In the genomic region with DNA sequence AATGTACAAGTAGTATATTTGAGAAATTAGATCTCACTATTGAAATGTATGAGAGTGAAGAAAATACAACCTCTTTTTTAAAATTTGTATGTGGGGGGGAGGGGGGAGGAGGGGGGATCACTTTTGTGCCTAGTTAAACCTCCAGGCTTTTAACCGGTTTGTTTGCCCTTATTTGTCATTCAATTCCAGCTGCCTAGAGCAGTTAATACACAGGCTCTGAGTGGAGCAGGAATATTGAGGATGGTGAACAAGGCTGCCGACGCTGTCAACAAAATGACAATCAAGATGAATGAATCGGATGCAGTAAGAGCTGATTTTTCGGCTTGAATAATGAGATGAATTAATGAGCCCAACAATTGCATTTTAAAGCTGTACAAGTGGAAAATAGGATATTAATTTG, we compare ENCODE assay signal across 18 cellular contexts.
"Had no signal": no experiment of that assay in that cellular context is flagged by ENCODE, and none has a peak within 500 bp of the region (broad histone marks: within the 10 kb centered on the region; RNA-seq: fewer than 3 reads in every experiment).

No MANE protein-coding gene starts in this region.

- H3K36me3 Mint-ChIP-seq: natural killer cell had no signal

- H3K36me3 ChIP-seq: uterus had no signal

- H3K27ac Mint-ChIP-seq: activated naive CD8-positive, alpha-beta T cell treated with anti-CD3 and anti-CD28 coated beads, Interleukin-2, amount 10 ng/mL, durations not matched to agents 7 days and 5 days; natural killer cell; progenitor cell of endocrine pancreas had no signal

- H3K27ac ChIP-seq: coronary artery, hepatocyte, left ventricle myocardium inferior, skin epidermis, tibial nerve, uterus had no signal

- H3K27me3 ChIP-seq: hepatocyte, tibial nerve, uterus had no signal

- H3K4me1 Mint-ChIP-seq: activated naive CD8-positive, alpha-beta T cell treated with anti-CD3 and anti-CD28 coated beads, Interleukin-2, amount 10 ng/mL, durations not matched to agents 7 days and 5 days; natural killer cell had no signal

- H3K9me3 Mint-ChIP-seq: activated naive CD8-positive, alpha-beta T cell treated with anti-CD3 and anti-CD28 coated beads, Interleukin-2, amount 10 ng/mL, durations not matched to agents 7 days and 5 days; brain; natural killer cell had no signal

- H3K27me3 Mint-ChIP-seq: activated naive CD8-positive, alpha-beta T cell treated with anti-CD3 and anti-CD28 coated beads, Interleukin-2, amount 10 ng/mL, durations not matched to agents 7 days and 5 days; progenitor cell of endocrine pancreas had no signal

- H3K79me2 ChIP-seq: hepatocyte had no signal

- H3K4me2 ChIP-seq: hepatocyte had no signal

- H3K4me3 ChIP-seq: coronary artery, hepatocyte, left ventricle myocardium inferior, skin epidermis, tibial nerve, uterus had no signal

- H2AFZ ChIP-seq: hepatocyte had no signal

- ATAC-seq: activated CD4-positive, CD25-positive, alpha-beta regulatory T cell treated with anti-CD3 and anti-CD28 coated beads, Interleukin-2, amount 50 U/mL, for 24 hours; esophagus mucosa; natural killer cell; right cardiac atrium had no signal

- H3K4me1 ChIP-seq: left ventricle myocardium inferior, tibial nerve, uterus had no signal

- H3K4me3 Mint-ChIP-seq: activated naive CD8-positive, alpha-beta T cell treated with anti-CD3 and anti-CD28 coated beads, Interleukin-2, amount 10 ng/mL, durations not matched to agents 7 days and 5 days; natural killer cell had no signal

- H3K9me3 ChIP-seq: left ventricle myocardium inferior, tibial nerve, uterus had no signal

- DNase-seq: activated naive CD4-positive, alpha-beta T cell; activated naive CD8-positive, alpha-beta T cell treated with anti-CD3 and anti-CD28 coated beads, Interleukin-2, amount 10 ng/mL, durations not matched to agents 7 days and 5 days; central memory CD4-positive, alpha-beta T cell; left ventricle myocardium inferior; natural killer cell; right cardiac atrium; stimulated activated CD4-positive, alpha-beta T cell treated with anti-CD3 and anti-CD28 coated beads, Interleukin-4, amount 100 ng/mL, for 24 hours; stimulated activated naive CD4-positive, alpha-beta T cell treated with Interleukin-2 at 50 U/mL for 16 hours; substantia nigra; uterus had no signal
